ENCODE assay signal across 19 cellular contexts in the genomic region with DNA sequence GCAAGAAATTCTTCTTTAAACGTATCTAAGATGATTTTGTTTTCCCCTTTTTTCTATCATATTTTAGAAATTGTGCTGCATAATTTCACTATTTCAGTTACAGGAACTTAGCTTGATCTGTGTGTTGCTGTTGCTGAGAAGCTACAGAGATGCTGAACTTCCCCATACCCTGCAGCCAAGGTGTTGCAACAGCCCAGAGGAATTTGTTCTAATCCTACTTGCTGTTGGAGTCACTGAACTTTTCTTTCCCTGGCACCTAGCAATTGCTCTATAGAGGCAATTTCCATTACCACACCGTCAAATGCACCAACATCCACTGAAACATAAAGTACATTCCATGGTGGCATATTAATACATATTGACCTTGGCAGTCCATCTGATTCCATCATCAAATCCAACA.
DNase-seq lines count a peak whose midpoint lies in the region; ATAC-seq, FAIRE-seq and TF ChIP-seq lines count a peak whose summit lies in the region.
"Had no signal": no experiment of that assay in that cellular context is flagged by ENCODE, and none has a peak within 500 bp of the region (broad histone marks: within the 10 kb centered on the region; RNA-seq: fewer than 3 reads in every experiment).

No MANE protein-coding gene starts in this region.

- peaks cover 0 to 9% of the 10 kb centered on the region in 2 donors for H3K27me3 Mint-ChIP-seq in T-cell

- TF ChIP-seq CTCF in bronchial epithelial cell (IDR thresholded peaks at IDR 0.05; ENCODE audit: insufficient read depth, low read length, severe bottlenecking) (no peak), fibroblast of pulmonary artery (IDR thresholded peaks at IDR 0.05; ENCODE audit: low read length, missing control alignments) (no peak)

- H3K27ac ChIP-seq in Karpas-422 (ENCODE audit: low read length), result no peak overlapping the region
- H3K27ac ChIP-seq: KMS-11 had no signal

- no peak overlapping the region for H3K9ac ChIP-seq in Karpas-422 (ENCODE audit: low read length)
- H3K9ac ChIP-seq: KMS-11 had no signal

- H3K9me3 ChIP-seq in Karpas-422 (ENCODE audit: low read length), result no peaks in the 10 kb centered on the region
- H3K9me3 ChIP-seq: Caco-2 had no signal

- no peaks in the 10 kb centered on the region for H3K79me2 ChIP-seq in Karpas-422 (ENCODE audit: low read length)

- no peak overlapping the region for H3K4me3 Mint-ChIP-seq in T-cell
- H3K4me3 Mint-ChIP-seq: CD14-positive monocyte had no signal

- H4K20me1 ChIP-seq in Karpas-422 (ENCODE audit: insufficient read depth, low read depth, low read length), result no peaks in the 10 kb centered on the region

- H3K36me3 Mint-ChIP-seq in T-cell, result no peaks in the 10 kb centered on the region
- H3K36me3 Mint-ChIP-seq: CD14-positive monocyte had no signal

- ATAC-seq in left ventricle myocardium superior (no peak), T-cell (replicated peaks in 1 of 4) (no peak)
- ATAC-seq: GM12878, HepG2 had no signal

- no peaks in the 10 kb centered on the region for H3K9me3 Mint-ChIP-seq in T-cell

- CTCF ChIA-PET in T-cell (lab: Charles Lee), result no interaction called here

- POLR2A ChIA-PET in T-cell (lab: Charles Lee), result no interaction called here

- FAIRE-seq in bronchial epithelial cell (lab: Jason Lieb, UNC), result no peak
- FAIRE-seq: GM12878, HepG2 had no signal

- H3K27ac Mint-ChIP-seq in T-cell, result no peak overlapping the region
- H3K27ac Mint-ChIP-seq: CD14-positive monocyte had no signal

- no peak overlapping the region for H2AFZ ChIP-seq in Karpas-422 (ENCODE audit: low read length)

- H3K4me1 Mint-ChIP-seq in T-cell, result no peaks in the 10 kb centered on the region

- H3K27me3 ChIP-seq in bronchial epithelial cell (ENCODE audit: control insufficient read depth, insufficient read depth, low read length) (no peaks in the 10 kb centered on the region), Karpas-422 (ENCODE audit: low read length) (no peaks in the 10 kb centered on the region)

- H3K4me1 ChIP-seq in Karpas-422 (ENCODE audit: low read length), result no peaks in the 10 kb centered on the region
- H3K4me1 ChIP-seq: Caco-2 had no signal

- H3K4me2 ChIP-seq in Karpas-422 (ENCODE audit: low read depth, low read length, poor library complexity, severe bottlenecking), result no peak overlapping the region
- H3K4me2 ChIP-seq: KMS-11 had no signal

- H3K4me3 ChIP-seq in bronchial epithelial cell (ENCODE audit: low read depth, low read length) (no peak overlapping the region), fibroblast of pulmonary artery (replicated peaks; ENCODE audit: low read depth, low read length) (no peak overlapping the region), Karpas-422 (ENCODE audit: low read length) (no peak overlapping the region)
- H3K4me3 ChIP-seq: GM12878 had no signal

- H3K9me2 ChIP-seq in Karpas-422 (replicated peaks; ENCODE audit: insufficient read depth, low read length), result no peaks in the 10 kb centered on the region

- DNase-seq in AG20443 (ENCODE audit: low spot score), result peak; percentile 8
- DNase-seq in HCEC 1CT, result peak; percentile 8
- peak; percentile 28 for DNase-seq in bronchial epithelial cell (ENCODE audit: low read depth)
- peak; percentile 43 for DNase-seq in fibroblast of pulmonary artery (ENCODE audit: low read depth)
- DNase-seq in left ventricle myocardium superior, result no peak
- DNase-seq in T-cell, result no peak
- no peak for DNase-seq in posterior vena cava (ENCODE audit: low spot score)
- no peak for DNase-seq in Karpas-422
- DNase-seq: Caco-2; NCI-H146; NCI-H345; NCI-H69; NK-92 treated with Interleukin-12 subunit alpha and Interleukin-12 subunit beta, amount 100 ng/mL, for 24 hours; OCI-M1; RPMI8226 had no signal

- H3K36me3 ChIP-seq in bronchial epithelial cell (ENCODE audit: control insufficient read depth, insufficient read depth, low read length) (no peaks in the 10 kb centered on the region), Karpas-422 (ENCODE audit: insufficient read depth, low read length) (no peaks in the 10 kb centered on the region)

- intact Hi-C loops in left ventricle myocardium superior (cut with micrococcal nuclease) (no loop called here), posterior vena cava (cut with DNase I) (no loop called here)

Comparison
In these comparisons a context has a peak if more than half of its experiments do, and no peak if none do; other contexts are left out.
1. DNase-seq: peak in AG20443 (single experiment), HCEC 1CT (single experiment), bronchial epithelial cell (single experiment) and fibroblast of pulmonary artery (single experiment); none in left ventricle myocardium superior (single experiment), T-cell (0 of 34), posterior vena cava (single experiment) and Karpas-422 (single experiment).